1 cellular context compared by ENCODE assay signal in genomic region chr1:161872506-161872905, GRCh38.
TF ChIP-seq lines count a peak whose summit lies in the region.

No MANE protein-coding gene starts in this region.

TF ChIP-seq in HEK293, 187 proteins besides CTCF, POLR2A, EP300 and RAD21 (continued from another document and continues in another):
- TF ChIP-seq ZNF518A (tag by site-specific recombination; conservative IDR thresholded peaks at IDR 0.05; ENCODE audit: low read depth): no peak
- TF ChIP-seq ZFHX2 (tag by site-specific recombination; conservative IDR thresholded peaks at IDR 0.05): no peak
- no peak for TF ChIP-seq ZNF585B (tag by site-specific recombination; IDR thresholded peaks at IDR 0.05)
- TF ChIP-seq PRDM4 (tag by site-specific recombination; IDR thresholded peaks at IDR 0.05): peak; percentile 85
- no peak for TF ChIP-seq ZNF621 (tag by site-specific recombination; IDR thresholded peaks at IDR 0.05)
- TF ChIP-seq ZSCAN5A (tag by site-specific recombination; IDR thresholded peaks at IDR 0.05): no peak
- no peak for TF ChIP-seq ZNF639 (tag by site-specific recombination; IDR thresholded peaks at IDR 0.05)
- no peak for TF ChIP-seq ZNF561 (tag by site-specific recombination; IDR thresholded peaks at IDR 0.05; ENCODE audit: borderline replicate concordance)
- TF ChIP-seq ZBTB10 (tag by site-specific recombination; IDR thresholded peaks at IDR 0.05): no peak
- peak; percentile 54 for TF ChIP-seq WT1 (tag by site-specific recombination; IDR thresholded peaks at IDR 0.05)
- TF ChIP-seq YY2 (tag by site-specific recombination; IDR thresholded peaks at IDR 0.05): no peak
- no peak for TF ChIP-seq ZNF211 (tag by site-specific recombination; IDR thresholded peaks at IDR 0.05; ENCODE audit: low read depth)
- TF ChIP-seq ZSCAN4 (tag by site-specific recombination; IDR thresholded peaks at IDR 0.05): no peak
- TF ChIP-seq ZSCAN18 (tag by site-specific recombination; IDR thresholded peaks at IDR 0.05): no peak
- TF ChIP-seq ZNF629 (tag by site-specific recombination; IDR thresholded peaks at IDR 0.05): no peak
- no peak; the same call in 1 of the 2 replicates for TF ChIP-seq HIC1 (tag by site-specific recombination; IDR thresholded peaks at IDR 0.05)
- TF ChIP-seq ZNF366 (tag by site-specific recombination; conservative IDR thresholded peaks at IDR 0.05): no peak; the same call in 1 of the 2 replicates
- TF ChIP-seq ZEB2 (tag by site-specific recombination; IDR thresholded peaks at IDR 0.05): peak; percentile 85
- TF ChIP-seq ZNF843 (tag by site-specific recombination; IDR thresholded peaks at IDR 0.05): peak; percentile 99
- TF ChIP-seq ZNF645 (tag by site-specific recombination; IDR thresholded peaks at IDR 0.05): no peak
- no peak for TF ChIP-seq ZSCAN30 (tag by site-specific recombination; IDR thresholded peaks at IDR 0.05)
- TF ChIP-seq ZNF266 (tag by site-specific recombination; IDR thresholded peaks at IDR 0.05; ENCODE audit: low read depth): no peak
- no peak for TF ChIP-seq ZNF837 (tag by site-specific recombination; IDR thresholded peaks at IDR 0.05)
- no peak for TF ChIP-seq ZNF341 (tag by site-specific recombination; IDR thresholded peaks at IDR 0.05; ENCODE audit: low read depth)
- TF ChIP-seq ZNF658 (tag by site-specific recombination; IDR thresholded peaks at IDR 0.05): no peak
- no peak for TF ChIP-seq ZNF513 (tag by site-specific recombination; IDR thresholded peaks at IDR 0.05)
- no peak for TF ChIP-seq ZNF121 (tag by site-specific recombination; IDR thresholded peaks at IDR 0.05)
- TF ChIP-seq BCL6B (tag by site-specific recombination; IDR thresholded peaks at IDR 0.05): peak; percentile 96
- TF ChIP-seq GLIS1 (tag by site-specific recombination; IDR thresholded peaks at IDR 0.05): no peak
